In the genomic region with DNA sequence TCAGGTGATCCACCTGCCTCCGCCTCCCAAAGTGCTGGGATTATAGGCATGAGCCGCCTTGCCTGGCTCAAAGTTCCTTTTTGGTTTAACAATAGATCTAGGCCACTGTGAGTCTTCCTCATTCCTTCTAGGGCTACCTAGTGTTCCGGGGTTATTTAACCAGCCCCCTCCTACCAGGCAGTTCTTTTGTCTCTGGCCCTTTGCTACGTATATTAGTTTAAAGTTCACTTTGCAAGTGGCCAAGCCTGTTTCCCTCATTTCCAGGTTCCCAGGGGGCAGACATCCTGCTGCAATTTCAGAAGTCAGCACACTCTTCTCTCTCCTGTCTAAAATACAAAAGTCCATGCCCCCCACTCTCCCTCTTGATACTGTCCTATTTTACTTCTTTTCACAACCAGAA, we compare ENCODE assay signal across 13 cellular contexts. TPM values are rescaled to one million over a fixed set of nuclear protein-coding genes. Genes with fewer than 3 reads are reported as not detected.
DNase-seq lines count a peak whose midpoint lies in the region; ATAC-seq and TF ChIP-seq lines count a peak whose summit lies in the region.
"Not testable (repeated sequence)": the region's sequence is repeated elsewhere in the genome, so short reads cannot be mapped to it uniquely, and the experiment has no call there.
"Had no signal": no experiment of that assay in that cellular context is flagged by ENCODE, and none has a peak within 500 bp of the region (broad histone marks: within the 10 kb centered on the region; RNA-seq: fewer than 3 reads in every experiment).

No MANE protein-coding gene starts in this region.

- peak; percentile 73 for ATAC-seq in left colon
- ATAC-seq in mucosa of descending colon, result peak; percentile 77

- not testable (repeated sequence) for H3K36me3 ChIP-seq in PC-9 (ENCODE audit: low read depth); colonic mucosa; mucosa of descending colon (ENCODE audit: low read depth); stomach

- not testable (repeated sequence) for H2AFZ ChIP-seq in PC-9

- not testable (repeated sequence) for H3K4me1 ChIP-seq in PC-9 (replicated peaks; ENCODE audit: insufficient read depth); colonic mucosa; mucosa of descending colon (ENCODE audit: low read depth); stomach

- H3K27me3 Mint-ChIP-seq in Calu3 (ENCODE audit: unreplicated experiment), result not testable (repeated sequence)

- H3K27me3 ChIP-seq in PC-9 (ENCODE audit: insufficient read depth, low read depth); colonic mucosa; stomach: not testable (repeated sequence)

- H3K27ac ChIP-seq in PC-9, result peak overlapping the region; percentile 47; the same call in 1 of the 2 replicates
- H3K27ac ChIP-seq in colonic mucosa, stomach: not testable (repeated sequence)

- H3K9me3 ChIP-seq in PC-9 (ENCODE audit: insufficient read depth, low read depth); colonic mucosa; mucosa of descending colon; stomach: not testable (repeated sequence)

- TF ChIP-seq EP300 in stomach (IDR thresholded peaks at IDR 0.05), result not testable (repeated sequence)

- 11 to 28% (median 16%) methylated on average over 1 to 2 of the region's 4 CpGs for WGBS in stomach, 5 donors

- H3K4me2 ChIP-seq in PC-9, result not testable (repeated sequence)

- intact Hi-C loops in Calu3 (cut with micrococcal nuclease; ENCODE audit: unreplicated experiment); PC-9 (cut with micrococcal nuclease; ENCODE audit: unreplicated experiment); colonic mucosa (cut with DNase I); left colon (cut with DNase I, micrococcal nuclease); mucosa of descending colon (cut with DNase I, micrococcal nuclease); stomach (cut with DNase I; ENCODE audit: low total_unique reads): not testable (repeated sequence)

- H3F3A ChIP-seq in PC-9 (ENCODE audit: insufficient read depth, low read depth), result not testable (repeated sequence)

- H3K4me3 Mint-ChIP-seq in Calu3 (ENCODE audit: low read depth, unreplicated experiment), result not testable (repeated sequence)

- not testable (repeated sequence) for H3K9me2 ChIP-seq in PC-9 (ENCODE audit: insufficient read depth)

- TF ChIP-seq CTCF in Calu3 (IDR thresholded peaks at IDR 0.05; ENCODE audit: unreplicated experiment); PC-9 (conservative IDR thresholded peaks at IDR 0.05); colonic mucosa (IDR thresholded peaks at IDR 0.05); mucosa of descending colon (IDR thresholded peaks at IDR 0.05); stomach (IDR thresholded peaks at IDR 0.05): not testable (repeated sequence)

- CTCF ChIA-PET in Calu3 (lab: Charles Lee); PC-9 (lab: Charles Lee): not testable (repeated sequence)

- H3K9ac ChIP-seq in colonic mucosa (ENCODE audit: low read depth in 2 of 2, low read length in 2 of 2), result not testable (repeated sequence)

- H4K20me1 ChIP-seq in PC-9 (ENCODE audit: insufficient read depth), result not testable (repeated sequence)

- not testable (repeated sequence) for H3K27ac Mint-ChIP-seq in Calu3 (ENCODE audit: unreplicated experiment)

- not testable (repeated sequence) for H3K79me2 ChIP-seq in PC-9 (ENCODE audit: low read depth)

- POLR2A ChIA-PET in PC-9 (lab: Charles Lee; ENCODE audit: unreplicated experiment), result not testable (repeated sequence)

- TF ChIP-seq POLR2A in stomach (IDR thresholded peaks at IDR 0.05), result not testable (repeated sequence)

- H3K9me3 Mint-ChIP-seq in Calu3 (ENCODE audit: low read depth, unreplicated experiment), result not testable (repeated sequence)

- H3K4me1 Mint-ChIP-seq in Calu3 (ENCODE audit: low read depth, unreplicated experiment), result not testable (repeated sequence)

- BruUV-seq in Calu3 (replicated peaks; lab: Mats Ljungman, UMichigan); PC-9 (replicated peaks; lab: Mats Ljungman, UMichigan): not testable (repeated sequence)

- not testable (repeated sequence) for H3K36me3 Mint-ChIP-seq in Calu3 (ENCODE audit: insufficient read depth, unreplicated experiment)

- H3K4me3 ChIP-seq in PC-9, colonic mucosa, mucosa of descending colon, stomach: not testable (repeated sequence)

- peak; percentile 69 for DNase-seq in Calu3
- DNase-seq in PC-9, result peak in 1 of 2 experiments; percentile 77
- DNase-seq in colonic mucosa, result peak; percentile 81
- DNase-seq in left colon, result peak; percentile 51 to 69
- peak in 1 of 3 donors; percentile 80 for DNase-seq in mucosa of descending colon
- peak; percentile 47 for DNase-seq in stomach
- DNase-seq in ureter (ENCODE audit: low spot score), result peak; percentile 70

RNA-seq across cellular contexts. Expression of gene DTX2, which starts 3.0 kb away (rescaled TPM):
- 43.6 and 51.7 TPM in 2 replicates for total RNA-seq in Calu3 (2022)
- 100 and 127 TPM in 2 replicates for total RNA-seq in PC-9 (2021)
- total RNA-seq in colonic mucosa, result 10 to 100 TPM; 61.7 to 91.1 TPM
- total RNA-seq in left colon, result 100 to 1,000 TPM in 1 of 2 donors, 10 to 100 TPM in 1; 57.9 to 120 TPM
- total RNA-seq in mucosa of descending colon, result 10 to 100 TPM; 52.3 to 91.6 (median 83.7) TPM
- 100 to 1,000 TPM in 2 of 5 donors, 10 to 100 TPM in 3; 20.0 to 252 (median 57.1) TPM for total RNA-seq in stomach
- 10 to 100 TPM; 27.2 to 46.3 (median 37.5) TPM for polyA plus RNA-seq in stomach
- total RNA-seq in ureter, result 67.8 TPM

RNA-seq across cellular contexts. Expression of gene ZP3, which starts 33.8 kb away (rescaled TPM):
- total RNA-seq in Calu3 (2022) (5.4 and 9.4 TPM in 2 replicates), PC-9 (2021) (14.2 and 20.9 TPM in 2 replicates), colonic mucosa (10 to 100 TPM in 1 of 2 donors, 1 to 10 TPM in 1; 4.8 to 13.9 TPM), left colon (1 to 10 TPM; 3.3 to 5.9 TPM), mucosa of descending colon (10 to 100 TPM in 2 of 3 donors, 1 to 10 TPM in 1; 4.4 to 16.1 (median 10.8) TPM), stomach (1 to 10 TPM in 1 of 5 donors, not detected in 4; 1.4 TPM), ureter (23.3 TPM)
- 1 to 10 TPM in 2 of 3 donors, under 1 TPM in 1; 0.46 to 7.1 (median 1.3) TPM for polyA plus RNA-seq in stomach

RNA-seq across cellular contexts. Expression of gene SSC4D, which starts 49.0 kb away (rescaled TPM):
- total RNA-seq in Calu3 (2022) (0.51 TPM in 1 of 2 replicates, not detected in the other), PC-9 (2021) (3.5 and 3.9 TPM in 2 replicates), colonic mucosa (under 1 TPM; 0.42 to 0.45 TPM), left colon (under 1 TPM; 0.15 to 0.50 TPM), mucosa of descending colon (under 1 TPM in 2 of 3 donors, not detected in 1; 0.32 to 0.72 TPM), stomach (under 1 TPM in 1 of 5 donors, not detected in 4; 0.37 TPM), ureter (0.70 TPM)
- polyA plus RNA-seq in stomach, result under 1 TPM in 1 of 3 donors, not detected in 2; 0.80 TPM
- total RNA-seq: CD4-positive, alpha-beta memory T cell; CD4-positive, CD25-positive, alpha-beta regulatory T cell had no signal

RNA-seq across cellular contexts. Expression of gene UPK3B, which starts 51.8 kb away (rescaled TPM):
- total RNA-seq in Calu3 (2022), result 6.0 and 14.6 TPM in 2 replicates
- 16.8 and 19.2 TPM in 2 replicates for total RNA-seq in PC-9 (2021)
- total RNA-seq in colonic mucosa, result 1 to 10 TPM in 1 of 2 donors, under 1 TPM in 1; 0.72 to 2.6 TPM
- total RNA-seq in left colon, result 1 to 10 TPM; 2.5 to 7.2 TPM
- total RNA-seq in mucosa of descending colon, result 1 to 10 TPM; 2.2 to 4.3 (median 3.6) TPM
- 10 to 100 TPM in 2 of 5 donors, 1 to 10 TPM in 1, under 1 TPM in 1, not detected in 1; 0.45 to 12.2 (median 6.2) TPM for total RNA-seq in stomach
- 1 to 10 TPM in 2 of 3 donors, not detected in 1; 4.0 to 6.6 TPM for polyA plus RNA-seq in stomach
- total RNA-seq in ureter, result 111 TPM
- total RNA-seq: A673, Daoy had no signal
- polyA plus RNA-seq: AG04450; CD14-positive monocyte; CD4-positive, alpha-beta memory T cell had no signal
